40 cellular contexts compared by ENCODE assay signal in genomic region chr11:130620566-130620965, GRCh38.
"Had no signal": no experiment of that assay in that cellular context is flagged by ENCODE, and none has a peak within 500 bp of the region (broad histone marks: within the 10 kb centered on the region; RNA-seq: fewer than 3 reads in every experiment).

No MANE protein-coding gene starts in this region.

- H3K27ac Mint-ChIP-seq: activated naive CD4-positive, alpha-beta T cell treated with anti-CD3 and anti-CD28 coated beads for 36 hours; activated naive CD4-positive, alpha-beta T cell treated with anti-CD3 and anti-CD28 coated beads, Interleukin-2, amount 10 ng/mL, durations not matched to agents 7 days and 5 days; activated naive CD4-positive, alpha-beta T cell treated with anti-CD3 and anti-CD28 coated beads, Interleukin-2, amount 50 U/mL, for 24 hours; activated naive CD4-positive, alpha-beta T cell treated with anti-CD3 and anti-CD28 coated beads, Interleukin-2, amount 50 U/mL, for 72 hours; activated naive CD8-positive, alpha-beta T cell; activated naive CD8-positive, alpha-beta T cell treated with anti-CD3 and anti-CD28 coated beads for 36 hours; activated naive CD8-positive, alpha-beta T cell treated with anti-CD3 and anti-CD28 coated beads, Interleukin-2, amount 10 ng/mL, durations not matched to agents 7 days and 5 days; activated naive CD8-positive, alpha-beta T cell treated with anti-CD3 and anti-CD28 coated beads, Interleukin-2, amount 50 U/mL, for 24 hours; activated T-cell treated with anti-CD3 and anti-CD28 coated beads, Interleukin-2, amount 50 U/mL, for 24 hours; activated T-cell treated with anti-CD3 and anti-CD28 coated beads, Interleukin-2, amount 50 U/mL, for 72 hours; activated T-helper 1 cell treated with anti-CD3 and anti-CD28 coated beads, Interleukin-12 subunit alpha, Interleukin-12 subunit beta, Interleukin-2, Interleukin-4 antibody, amounts not matched to agents 30 ng/mL and 10 ng/mL and 1 ng/mL, durations not matched to agents 14 hours and 24 hours and 36 hours; activated T-helper 17 cell treated with anti-CD3 and anti-CD28 coated beads, Interleukin-2, amount 50 U/mL, for 72 hours; activated T-helper 2 cell treated with anti-CD3 and anti-CD28 coated beads, Interferon-gamma antibody, Interleukin-2, Interleukin-4, amounts not matched to agents 10 μg/mL and 5 μg/mL and 100 μg/mL, durations not matched to agents 14 hours and 24 hours and 36 hours; brain had no signal

- H3K4me3 Mint-ChIP-seq: activated naive CD4-positive, alpha-beta T cell treated with anti-CD3 and anti-CD28 coated beads for 36 hours; activated naive CD4-positive, alpha-beta T cell treated with anti-CD3 and anti-CD28 coated beads, Interleukin-2, amount 10 ng/mL, durations not matched to agents 7 days and 5 days; activated naive CD4-positive, alpha-beta T cell treated with anti-CD3 and anti-CD28 coated beads, Interleukin-2, amount 50 U/mL, for 24 hours; activated naive CD8-positive, alpha-beta T cell; activated naive CD8-positive, alpha-beta T cell treated with anti-CD3 and anti-CD28 coated beads for 36 hours; activated naive CD8-positive, alpha-beta T cell treated with anti-CD3 and anti-CD28 coated beads, Interleukin-2, amount 10 ng/mL, durations not matched to agents 7 days and 5 days; activated naive CD8-positive, alpha-beta T cell treated with anti-CD3 and anti-CD28 coated beads, Interleukin-2, amount 50 U/mL, for 24 hours; activated T-cell treated with anti-CD3 and anti-CD28 coated beads, Interleukin-2, amount 50 U/mL, for 24 hours; activated T-cell treated with anti-CD3 and anti-CD28 coated beads, Interleukin-2, amount 50 U/mL, for 4 hours; activated T-cell treated with anti-CD3 and anti-CD28 coated beads, Interleukin-2, amount 50 U/mL, for 72 hours; activated T-helper 1 cell treated with anti-CD3 and anti-CD28 coated beads, Interleukin-12 subunit alpha, Interleukin-12 subunit beta, Interleukin-2, Interleukin-4 antibody, amounts not matched to agents 30 ng/mL and 10 ng/mL and 1 ng/mL, durations not matched to agents 14 hours and 24 hours and 36 hours; activated T-helper 17 cell treated with anti-CD3 and anti-CD28 coated beads, Interleukin-2, amount 50 U/mL, for 72 hours; brain; central memory CD8-positive, alpha-beta T cell had no signal

- H3K36me3 ChIP-seq: adrenal gland, ascending aorta, brain microvascular endothelial cell, breast epithelium, cardiac muscle cell had no signal

- H3K4me1 Mint-ChIP-seq: activated naive CD4-positive, alpha-beta T cell treated with anti-CD3 and anti-CD28 coated beads, Interleukin-2, amount 10 ng/mL, durations not matched to agents 7 days and 5 days; activated naive CD4-positive, alpha-beta T cell treated with anti-CD3 and anti-CD28 coated beads, Interleukin-2, amount 50 U/mL, for 24 hours; activated naive CD8-positive, alpha-beta T cell treated with anti-CD3 and anti-CD28 coated beads for 36 hours; activated naive CD8-positive, alpha-beta T cell treated with anti-CD3 and anti-CD28 coated beads, Interleukin-2, amount 10 ng/mL, durations not matched to agents 7 days and 5 days; activated naive CD8-positive, alpha-beta T cell treated with anti-CD3 and anti-CD28 coated beads, Interleukin-2, amount 50 U/mL, for 24 hours; activated T-helper 17 cell treated with anti-CD3 and anti-CD28 coated beads, Interleukin-2, amount 50 U/mL, for 72 hours; central memory CD8-positive, alpha-beta T cell had no signal

- H3K4me1 ChIP-seq: adrenal gland, body of pancreas, breast epithelium had no signal

- H3K27me3 ChIP-seq: adrenal gland, ascending aorta, body of pancreas, brain microvascular endothelial cell, breast epithelium, cardiac muscle cell had no signal

- H3K36me3 Mint-ChIP-seq: activated naive CD4-positive, alpha-beta T cell treated with anti-CD3 and anti-CD28 coated beads, Interleukin-2, amount 10 ng/mL, durations not matched to agents 7 days and 5 days; activated naive CD4-positive, alpha-beta T cell treated with anti-CD3 and anti-CD28 coated beads, Interleukin-2, amount 50 U/mL, for 24 hours; activated naive CD4-positive, alpha-beta T cell treated with anti-CD3 and anti-CD28 coated beads, Interleukin-2, amount 50 U/mL, for 72 hours; activated naive CD8-positive, alpha-beta T cell; activated naive CD8-positive, alpha-beta T cell treated with anti-CD3 and anti-CD28 coated beads for 36 hours; activated naive CD8-positive, alpha-beta T cell treated with anti-CD3 and anti-CD28 coated beads, Interleukin-2, amount 10 ng/mL, durations not matched to agents 7 days and 5 days; brain had no signal

- H3K27ac ChIP-seq: adrenal gland, ascending aorta, body of pancreas, brain microvascular endothelial cell, breast epithelium, cardiac muscle cell had no signal

- DNase-seq: activated effector memory CD4-positive, alpha-beta T cell treated with anti-CD3 and anti-CD28 coated beads, Interleukin-2, amount 50 U/mL, for 16 hours; activated effector memory CD4-positive, alpha-beta T cell treated with Interleukin-2 at 50 U/mL for 16 hours; activated gamma-delta T cell; activated gamma-delta T cell treated with Interleukin-2 at 50 U/mL for 16 hours; activated naive CD4-positive, alpha-beta T cell; activated naive CD4-positive, alpha-beta T cell treated with anti-CD3 and anti-CD28 coated beads for 36 hours; activated naive CD4-positive, alpha-beta T cell treated with anti-CD3 and anti-CD28 coated beads, Interleukin-2, amount 10 ng/mL, durations not matched to agents 7 days and 5 days; activated naive CD4-positive, alpha-beta T cell treated with anti-CD3 and anti-CD28 coated beads, Interleukin-2, amount 50 U/mL, for 16 hours; activated naive CD4-positive, alpha-beta T cell treated with Interleukin-2 at 50 U/mL for 16 hours; activated naive CD8-positive, alpha-beta T cell treated with anti-CD3 and anti-CD28 coated beads for 36 hours; activated naive CD8-positive, alpha-beta T cell treated with anti-CD3 and anti-CD28 coated beads, Interleukin-2, amount 10 ng/mL, durations not matched to agents 7 days and 5 days; activated naive CD8-positive, alpha-beta T cell treated with anti-CD3 and anti-CD28 coated beads, Interleukin-2, amount 50 U/mL, for 24 hours; activated T-cell treated with anti-CD3 and anti-CD28 coated beads for 4 hours; activated T-cell treated with anti-CD3 and anti-CD28 coated beads, Interleukin-2, amount 50 U/mL, for 1 hour; activated T-cell treated with anti-CD3 and anti-CD28 coated beads, Interleukin-2, amount 50 U/mL, for 24 hours; activated T-cell treated with anti-CD3 and anti-CD28 coated beads, Interleukin-2, amount 50 U/mL, for 4 hours; activated T-cell treated with anti-CD3 and anti-CD28 coated beads, Interleukin-2, amount 50 U/mL, for 48 hours; activated T-cell treated with anti-CD3 and anti-CD28 coated beads, Interleukin-2, amount 50 U/mL, for 72 hours; adrenal gland; amniotic stem cell; amygdala; anterior cingulate cortex; aorta; body of pancreas; brain microvascular endothelial cell; caudate nucleus; central memory CD4-positive, alpha-beta T cell; cerebellar nuclear complex had no signal

- H3K4me3 ChIP-seq: adrenal gland, ascending aorta, body of pancreas, breast epithelium, cardiac muscle cell had no signal

- ATAC-seq: activated naive CD8-positive, alpha-beta T cell treated with anti-CD3 and anti-CD28 coated beads, Interleukin-2, amount 50 U/mL, for 24 hours; activated T-cell treated with anti-CD3 and anti-CD28 coated beads, Interleukin-2, amount 50 U/mL, for 4 hours; activated T-cell treated with anti-CD3 and anti-CD28 coated beads, Interleukin-2, amount 50 U/mL, for 72 hours; activated T-helper 17 cell treated with anti-CD3 and anti-CD28 coated beads, Interleukin-2, amount 50 U/mL, for 72 hours; body of pancreas had no signal

- H3K27me3 Mint-ChIP-seq: activated naive CD4-positive, alpha-beta T cell treated with anti-CD3 and anti-CD28 coated beads, Interleukin-2, amount 10 ng/mL, durations not matched to agents 7 days and 5 days; activated naive CD8-positive, alpha-beta T cell treated with anti-CD3 and anti-CD28 coated beads, Interleukin-2, amount 10 ng/mL, durations not matched to agents 7 days and 5 days had no signal

- FAIRE-seq: bronchial epithelial cell had no signal

- H3K9me3 Mint-ChIP-seq: activated naive CD4-positive, alpha-beta T cell treated with anti-CD3 and anti-CD28 coated beads for 36 hours; activated naive CD4-positive, alpha-beta T cell treated with anti-CD3 and anti-CD28 coated beads, Interleukin-2, amount 10 ng/mL, durations not matched to agents 7 days and 5 days; activated naive CD4-positive, alpha-beta T cell treated with anti-CD3 and anti-CD28 coated beads, Interleukin-2, amount 50 U/mL, for 24 hours; activated naive CD8-positive, alpha-beta T cell treated with anti-CD3 and anti-CD28 coated beads for 36 hours; activated naive CD8-positive, alpha-beta T cell treated with anti-CD3 and anti-CD28 coated beads, Interleukin-2, amount 10 ng/mL, durations not matched to agents 7 days and 5 days; activated T-cell treated with anti-CD3 and anti-CD28 coated beads, Interleukin-2, amount 50 U/mL, for 24 hours; activated T-cell treated with anti-CD3 and anti-CD28 coated beads, Interleukin-2, amount 50 U/mL, for 4 hours; activated T-cell treated with anti-CD3 and anti-CD28 coated beads, Interleukin-2, amount 50 U/mL, for 72 hours; activated T-helper 1 cell treated with anti-CD3 and anti-CD28 coated beads, Interleukin-12 subunit alpha, Interleukin-12 subunit beta, Interleukin-2, Interleukin-4 antibody, amounts not matched to agents 30 ng/mL and 10 ng/mL and 1 ng/mL, durations not matched to agents 14 hours and 24 hours and 36 hours; activated T-helper 17 cell treated with anti-CD3 and anti-CD28 coated beads, Interleukin-2, amount 50 U/mL, for 72 hours; activated T-helper 2 cell treated with anti-CD3 and anti-CD28 coated beads, Interferon-gamma antibody, Interleukin-2, Interleukin-4, amounts not matched to agents 10 μg/mL and 5 μg/mL and 100 μg/mL, durations not matched to agents 14 hours and 24 hours and 36 hours; central memory CD8-positive, alpha-beta T cell had no signal

- H3K9me3 ChIP-seq: adrenal gland, ascending aorta, body of pancreas, breast epithelium had no signal
